In genomic region chr1:161157867-161158266, GRCh38 we compare ENCODE assay signal across 12 cellular contexts. TPM values are rescaled to one million over a fixed set of nuclear protein-coding genes. Genes with fewer than 3 reads are reported as not detected.
DNase-seq lines count a peak whose midpoint lies in the region; ATAC-seq and TF ChIP-seq lines count a peak whose summit lies in the region.
"Had no signal": no experiment of that assay in that cellular context is flagged by ENCODE, and none has a peak within 500 bp of the region (broad histone marks: within the 10 kb centered on the region; RNA-seq: fewer than 3 reads in every experiment).

No MANE protein-coding gene starts in this region.

- peaks cover 37% of the 10 kb centered on the region for H3K79me2 ChIP-seq in Karpas-422 (ENCODE audit: low read length)
- H3K79me2 ChIP-seq in osteoblast (ENCODE audit: insufficient read depth, low read length): peaks cover 37% of the 10 kb centered on the region

- H3K9ac ChIP-seq in Karpas-422 (ENCODE audit: low read length): no peak overlapping the region

- no peaks in the 10 kb centered on the region for H3K9me3 Mint-ChIP-seq in activated CD8-positive, alpha-beta T cell treated with anti-CD3 and anti-CD28 coated beads for 36 hours
- H3K9me3 Mint-ChIP-seq in activated CD8-positive, alpha-beta T cell treated with anti-CD3 and anti-CD28 coated beads, Interleukin-2, amount 10 ng/mL, durations not matched to agents 7 days and 5 days (ENCODE audit: insufficient read depth): no peaks in the 10 kb centered on the region
- no peaks in the 10 kb centered on the region for H3K9me3 Mint-ChIP-seq in central memory CD8-positive, alpha-beta T cell

- peak overlapping the region; percentile 9 for H3K27ac Mint-ChIP-seq in activated CD8-positive, alpha-beta T cell treated with anti-CD3 and anti-CD28 coated beads for 36 hours
- no peak overlapping the region for H3K27ac Mint-ChIP-seq in activated CD8-positive, alpha-beta T cell treated with anti-CD3 and anti-CD28 coated beads, Interleukin-2, amount 10 ng/mL, durations not matched to agents 7 days and 5 days
- H3K27ac Mint-ChIP-seq in central memory CD8-positive, alpha-beta T cell (ENCODE audit: low read depth): peak overlapping the region; percentile 95

- DNase-seq in activated CD8-positive, alpha-beta T cell treated with anti-CD3 and anti-CD28 coated beads for 36 hours: no peak
- DNase-seq in activated CD8-positive, alpha-beta T cell treated with anti-CD3 and anti-CD28 coated beads, Interleukin-2, amount 10 ng/mL, durations not matched to agents 7 days and 5 days: no peak
- DNase-seq in Karpas-422 (peak; percentile 62), osteoblast (ENCODE audit: insufficient read length, low spot score, missing footprints) (no peak)
- DNase-seq in central memory CD8-positive, alpha-beta T cell (ENCODE audit: low spot score in 2 of 2): no peak
- DNase-seq: activated CD4-positive, alpha-beta T cell treated with anti-CD3 and anti-CD28 coated beads for 4 hours; activated effector memory CD4-positive, alpha-beta T cell treated with Interleukin-2 at 50 U/mL for 16 hours; left ventricle myocardium inferior had no signal

- H3K27me3 ChIP-seq in Karpas-422 (ENCODE audit: low read length): no peaks in the 10 kb centered on the region
- H3K27me3 ChIP-seq in osteoblast (ENCODE audit: insufficient read depth, low read length): no peaks in the 10 kb centered on the region
- H3K27me3 ChIP-seq: right atrium auricular region had no signal

- no peaks in the 10 kb centered on the region for H4K20me1 ChIP-seq in Karpas-422 (ENCODE audit: insufficient read depth, low read depth, low read length)
- H4K20me1 ChIP-seq in osteoblast (ENCODE audit: insufficient read depth, low read length): no peaks in the 10 kb centered on the region

- ATAC-seq in activated CD8-positive, alpha-beta T cell treated with anti-CD3 and anti-CD28 coated beads for 36 hours: no peak
- ATAC-seq in activated CD8-positive, alpha-beta T cell treated with anti-CD3 and anti-CD28 coated beads, Interleukin-2, amount 10 ng/mL, durations not matched to agents 7 days and 5 days: no peak
- no peak for ATAC-seq in central memory CD8-positive, alpha-beta T cell (replicated peaks; ENCODE audit: extremely low read depth, poor library complexity, severe bottlenecking)
- no peak for ATAC-seq in GM19328 (IDR thresholded peaks at IDR 0.05; ENCODE audit: unreplicated experiment)
- no peak for ATAC-seq in GM18498 (IDR thresholded peaks at IDR 0.05; ENCODE audit: unreplicated experiment)
- no peak for ATAC-seq in HG03097 (IDR thresholded peaks at IDR 0.05; ENCODE audit: low FRiP score, unreplicated experiment)

- H3K4me3 ChIP-seq in Karpas-422 (ENCODE audit: low read length) (no peak overlapping the region), osteoblast (ENCODE audit: insufficient read depth, low read length) (no peak overlapping the region)
- H3K4me3 ChIP-seq: left ventricle myocardium inferior, right atrium auricular region had no signal

- H2AFZ ChIP-seq in Karpas-422 (ENCODE audit: low read length): no peak overlapping the region
- no peak overlapping the region for H2AFZ ChIP-seq in osteoblast (ENCODE audit: low read length)

- POLR2A ChIA-PET in activated CD8-positive, alpha-beta T cell treated with anti-CD3 and anti-CD28 coated beads for 36 hours (lab: Charles Lee): interaction anchor here (0.6 to 2.4 kb wide), 6 partner anchors 9 to 98 kb away, joined by 3 to 15 read pairs (median 3); partner anchors contain the start of gene PPOX
- POLR2A ChIA-PET in activated CD8-positive, alpha-beta T cell treated with anti-CD3 and anti-CD28 coated beads, Interleukin-2, amount 10 ng/mL, durations not matched to agents 7 days and 5 days (lab: Charles Lee): interaction anchor here (0.6 to 6.3 kb wide), 6 partner anchors 8 to 139 kb away, joined by 3 to 51 read pairs (median 4); partner anchors contain the start of genes NDUFS2 and PPOX

- intact Hi-C loops in activated CD8-positive, alpha-beta T cell treated with anti-CD3 and anti-CD28 coated beads for 36 hours (cut with micrococcal nuclease): no loop called here

- no peak for TF ChIP-seq CTCF in activated CD8-positive, alpha-beta T cell treated with anti-CD3 and anti-CD28 coated beads for 36 hours (IDR thresholded peaks at IDR 0.05)
- TF ChIP-seq CTCF in osteoblast (IDR thresholded peaks at IDR 0.05; ENCODE audit: extremely low read depth, low read depth, low read length): no peak

- no peaks in the 10 kb centered on the region for H3K9me2 ChIP-seq in Karpas-422 (replicated peaks; ENCODE audit: insufficient read depth, low read length)

- CTCF ChIA-PET in activated CD8-positive, alpha-beta T cell treated with anti-CD3 and anti-CD28 coated beads for 36 hours (lab: Charles Lee): interaction anchor here (0.9 to 1.7 kb wide), 10 partner anchors 8 to 86 kb away, joined by 3 to 7 read pairs (median 4); partner anchors contain the start of genes NIT1, PFDN2, PPOX and TOMM40L
- CTCF ChIA-PET in activated CD8-positive, alpha-beta T cell treated with anti-CD3 and anti-CD28 coated beads, Interleukin-2, amount 10 ng/mL, durations not matched to agents 7 days and 5 days (lab: Charles Lee): interaction anchor here (0.7 to 2.1 kb wide), 12 partner anchors 8 to 106 kb away, joined by 3 to 11 read pairs (median 4); partner anchors contain the start of genes ARHGAP30, DEDD and PPOX

- H3K9me3 ChIP-seq in Karpas-422 (ENCODE audit: low read length) (no peaks in the 10 kb centered on the region), osteoblast (ENCODE audit: low read depth, low read length) (no peaks in the 10 kb centered on the region)
- H3K9me3 ChIP-seq: left ventricle myocardium inferior, right atrium auricular region had no signal

- H3K4me2 ChIP-seq in Karpas-422 (ENCODE audit: low read depth, low read length, poor library complexity, severe bottlenecking): no peak overlapping the region
- no peak overlapping the region for H3K4me2 ChIP-seq in osteoblast (ENCODE audit: insufficient read depth, low read length)

- H3K27me3 Mint-ChIP-seq in activated CD8-positive, alpha-beta T cell treated with anti-CD3 and anti-CD28 coated beads for 36 hours: no peaks in the 10 kb centered on the region
- H3K27me3 Mint-ChIP-seq in activated CD8-positive, alpha-beta T cell treated with anti-CD3 and anti-CD28 coated beads, Interleukin-2, amount 10 ng/mL, durations not matched to agents 7 days and 5 days (ENCODE audit: low read depth): no peaks in the 10 kb centered on the region
- no peaks in the 10 kb centered on the region for H3K27me3 Mint-ChIP-seq in central memory CD8-positive, alpha-beta T cell

- H3K36me3 Mint-ChIP-seq in activated CD8-positive, alpha-beta T cell treated with anti-CD3 and anti-CD28 coated beads for 36 hours (ENCODE audit: low read depth): peaks cover 23% of the 10 kb centered on the region
- peaks cover 41% of the 10 kb centered on the region for H3K36me3 Mint-ChIP-seq in activated CD8-positive, alpha-beta T cell treated with anti-CD3 and anti-CD28 coated beads, Interleukin-2, amount 10 ng/mL, durations not matched to agents 7 days and 5 days (ENCODE audit: low read depth)
- peaks cover 38% of the 10 kb centered on the region for H3K36me3 Mint-ChIP-seq in central memory CD8-positive, alpha-beta T cell (ENCODE audit: insufficient read depth)

- H3K4me1 ChIP-seq in Karpas-422 (ENCODE audit: low read length) (peaks cover 52% of the 10 kb centered on the region), osteoblast (ENCODE audit: insufficient read depth, low read length) (peaks cover 20% of the 10 kb centered on the region)

- 0 out of 2 replicates have a peak, but pooled peaks cover 3% of the 10 kb centered on the region for H3K36me3 ChIP-seq in Karpas-422 (ENCODE audit: insufficient read depth, low read length)
- H3K36me3 ChIP-seq in osteoblast (ENCODE audit: insufficient read depth, low read length): peaks cover 27% of the 10 kb centered on the region

- H3K27ac ChIP-seq in Karpas-422 (ENCODE audit: low read length) (no peak overlapping the region), osteoblast (ENCODE audit: low read depth, low read length) (peak overlapping the region; percentile 93)

- no peak overlapping the region for H3K4me3 Mint-ChIP-seq in activated CD8-positive, alpha-beta T cell treated with anti-CD3 and anti-CD28 coated beads for 36 hours
- H3K4me3 Mint-ChIP-seq in activated CD8-positive, alpha-beta T cell treated with anti-CD3 and anti-CD28 coated beads, Interleukin-2, amount 10 ng/mL, durations not matched to agents 7 days and 5 days: no peak overlapping the region
- H3K4me3 Mint-ChIP-seq in central memory CD8-positive, alpha-beta T cell: peak overlapping the region; percentile 92

- peaks cover 52% of the 10 kb centered on the region for H3K4me1 Mint-ChIP-seq in activated CD8-positive, alpha-beta T cell treated with anti-CD3 and anti-CD28 coated beads for 36 hours (ENCODE audit: low read depth)
- peaks cover 51% of the 10 kb centered on the region for H3K4me1 Mint-ChIP-seq in activated CD8-positive, alpha-beta T cell treated with anti-CD3 and anti-CD28 coated beads, Interleukin-2, amount 10 ng/mL, durations not matched to agents 7 days and 5 days (ENCODE audit: low read depth)
- peaks cover 54% of the 10 kb centered on the region for H3K4me1 Mint-ChIP-seq in central memory CD8-positive, alpha-beta T cell

RNA-seq across cellular contexts. Expression of gene USP21, which starts 1.4 kb away (rescaled TPM):
- total RNA-seq in activated CD8-positive, alpha-beta T cell treated with anti-CD3 and anti-CD28 coated beads for 36 hours: 10 to 100 TPM; 24.4 to 26.7 TPM
- total RNA-seq in activated CD8-positive, alpha-beta T cell treated with anti-CD3 and anti-CD28 coated beads, Interleukin-2, amount 10 ng/mL, durations not matched to agents 7 days and 5 days: 10 to 100 TPM; 29.2 to 32.0 TPM
- 21.9 and 43.9 TPM in 2 replicates for total RNA-seq in Karpas-422 (2014; rRNA removed; shearing (Covaris generic); ENCODE audit: low replicate concordance)
- total RNA-seq in osteoblast: 8.0 and 9.1 TPM in 2 replicates

RNA-seq across cellular contexts. Expression of gene UFC1, which starts 4.1 kb away (rescaled TPM):
- 10 to 100 TPM; 81.2 to 84.1 TPM for total RNA-seq in activated CD8-positive, alpha-beta T cell treated with anti-CD3 and anti-CD28 coated beads for 36 hours
- total RNA-seq in activated CD8-positive, alpha-beta T cell treated with anti-CD3 and anti-CD28 coated beads, Interleukin-2, amount 10 ng/mL, durations not matched to agents 7 days and 5 days: 100 to 1,000 TPM; 103 to 104 TPM
- 72.5 and 100.0 TPM in 2 replicates for total RNA-seq in Karpas-422 (2014; rRNA removed; shearing (Covaris generic); ENCODE audit: low replicate concordance)
- 87.5 and 95.2 TPM in 2 replicates for total RNA-seq in osteoblast

RNA-seq across cellular contexts. Expression of gene PPOX, which starts 8.4 kb away (rescaled TPM):
- 10 to 100 TPM; 24.4 to 24.9 TPM for total RNA-seq in activated CD8-positive, alpha-beta T cell treated with anti-CD3 and anti-CD28 coated beads for 36 hours
- total RNA-seq in activated CD8-positive, alpha-beta T cell treated with anti-CD3 and anti-CD28 coated beads, Interleukin-2, amount 10 ng/mL, durations not matched to agents 7 days and 5 days: 10 to 100 TPM; 37.7 to 38.5 TPM
- 37.0 and 60.8 TPM in 2 replicates for total RNA-seq in Karpas-422 (2014; rRNA removed; shearing (Covaris generic); ENCODE audit: low replicate concordance)
- total RNA-seq in osteoblast: 15.9 and 19.5 TPM in 2 replicates

RNA-seq across cellular contexts. Expression of gene B4GALT3, which starts 19.4 kb away (rescaled TPM):
- 10 to 100 TPM; 39.9 to 40.8 TPM for total RNA-seq in activated CD8-positive, alpha-beta T cell treated with anti-CD3 and anti-CD28 coated beads for 36 hours
- 10 to 100 TPM; 34.2 to 37.0 TPM for total RNA-seq in activated CD8-positive, alpha-beta T cell treated with anti-CD3 and anti-CD28 coated beads, Interleukin-2, amount 10 ng/mL, durations not matched to agents 7 days and 5 days
- total RNA-seq in Karpas-422 (2014; rRNA removed; shearing (Covaris generic); ENCODE audit: low replicate concordance): 34.9 and 54.7 TPM in 2 replicates
- total RNA-seq in osteoblast: 18.5 and 18.9 TPM in 2 replicates

RNA-seq across cellular contexts. Expression of gene DEDD, which starts 25.4 kb away (rescaled TPM):
- total RNA-seq in activated CD8-positive, alpha-beta T cell treated with anti-CD3 and anti-CD28 coated beads for 36 hours: 10 to 100 TPM; 30.4 to 37.0 TPM
- 10 to 100 TPM; 34.5 to 36.3 TPM for total RNA-seq in activated CD8-positive, alpha-beta T cell treated with anti-CD3 and anti-CD28 coated beads, Interleukin-2, amount 10 ng/mL, durations not matched to agents 7 days and 5 days
- total RNA-seq in Karpas-422 (2014; rRNA removed; shearing (Covaris generic); ENCODE audit: low replicate concordance): 24.2 and 25.6 TPM in 2 replicates
- total RNA-seq in osteoblast: 36.6 and 41.0 TPM in 2 replicates
